Comparison of ENCODE assay signal across 18 cellular contexts in the genomic region with DNA sequence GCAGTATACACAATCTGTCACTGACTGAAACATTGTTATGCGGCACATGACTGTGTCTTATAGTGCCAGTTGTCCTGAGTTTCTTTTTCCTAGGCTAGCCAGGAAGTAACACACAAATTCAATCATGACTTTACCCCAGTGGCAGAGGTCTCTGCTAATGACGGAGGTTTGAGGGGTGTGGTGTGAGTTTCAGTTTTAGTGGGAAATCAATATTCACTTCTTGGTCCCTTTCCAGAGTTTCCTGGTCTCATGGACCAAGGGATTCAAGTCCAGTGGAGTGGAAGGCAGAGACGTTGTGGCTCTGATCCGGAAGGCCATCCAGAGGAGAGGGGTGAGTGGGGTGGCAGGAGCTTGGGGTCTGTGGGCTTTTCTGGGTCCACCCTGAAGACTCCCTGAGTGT. TPM values are rescaled to one million over a fixed set of nuclear protein-coding genes. Genes with fewer than 3 reads are reported as not detected.
DNase-seq lines count a peak whose midpoint lies in the region; ATAC-seq and TF ChIP-seq lines count a peak whose summit lies in the region.
"Had no signal": no experiment of that assay in that cellular context is flagged by ENCODE, and none has a peak within 500 bp of the region (broad histone marks: within the 10 kb centered on the region; RNA-seq: fewer than 3 reads in every experiment).

No MANE protein-coding gene starts in this region.

- H3K36me3 Mint-ChIP-seq in natural killer cell treated with Interleukin-12 subunit alpha and Interleukin-12 subunit beta and Interleukin-15 and Interleukin-18, amount 100 ng/mL, for 72 hours = peaks cover 4% of the 10 kb centered on the region
- H3K36me3 Mint-ChIP-seq in natural killer cell (no peaks in the 10 kb centered on the region), T-helper 17 cell (ENCODE audit: low read depth) (peaks cover 6% of the 10 kb centered on the region)

- 60% methylated on average over 4 of the region's 4 CpGs for WGBS in testis, 2 donors

- no peak for TF ChIP-seq POLR2A in testis (IDR thresholded peaks at IDR 0.05)
- TF ChIP-seq POLR2A in vagina (IDR thresholded peaks at IDR 0.05) = no peak

- peaks cover 29 to 32% of the 10 kb centered on the region in 2 donors for H3K4me1 Mint-ChIP-seq in natural killer cell treated with Interleukin-12 subunit alpha and Interleukin-12 subunit beta and Interleukin-15 and Interleukin-18, amount 100 ng/mL, for 72 hours (ENCODE audit: low read depth in 2 of 2)
- H3K4me1 Mint-ChIP-seq in natural killer cell (no peaks in the 10 kb centered on the region), T-helper 17 cell (peaks cover 15% of the 10 kb centered on the region)

- H3K4me3 Mint-ChIP-seq in natural killer cell treated with Interleukin-12 subunit alpha and Interleukin-12 subunit beta and Interleukin-15 and Interleukin-18, amount 100 ng/mL, for 72 hours = no peak overlapping the region
- no peak overlapping the region for H3K4me3 Mint-ChIP-seq in natural killer cell
- H3K4me3 Mint-ChIP-seq in T-helper 17 cell = no peak overlapping the region
- H3K4me3 Mint-ChIP-seq: CD4-positive, alpha-beta T cell had no signal

- intact Hi-C loops in natural killer cell (cut with micrococcal nuclease) = no loop called here
- intact Hi-C loops in testis (cut with DNase I; ENCODE audit: low total_unique reads) = no loop called here
- intact Hi-C loops in vagina (cut with DNase I) = no loop called here

- H3K9me3 Mint-ChIP-seq in natural killer cell treated with Interleukin-12 subunit alpha and Interleukin-12 subunit beta and Interleukin-15 and Interleukin-18, amount 100 ng/mL, for 72 hours = no peaks in the 10 kb centered on the region
- no peaks in the 10 kb centered on the region for H3K9me3 Mint-ChIP-seq in natural killer cell
- H3K9me3 Mint-ChIP-seq: CD4-positive, alpha-beta T cell had no signal

- H3K4me3 ChIP-seq in testis (no peak overlapping the region), vagina (no peak overlapping the region)
- H3K4me3 ChIP-seq: HAP-1 had no signal

- peak overlapping the region; percentile 75 to 84 for H3K27ac ChIP-seq in testis
- no peak overlapping the region for H3K27ac ChIP-seq in vagina
- H3K27ac ChIP-seq: KMS-11 had no signal

- H3K4me1 ChIP-seq in testis (peaks cover 72% of the 10 kb centered on the region), vagina (no peaks in the 10 kb centered on the region)
- H3K4me1 ChIP-seq: HAP-1 had no signal

- H3K27me3 ChIP-seq in testis (no peaks in the 10 kb centered on the region), vagina (no peaks in the 10 kb centered on the region)

- TF ChIP-seq CTCF in natural killer cell (IDR thresholded peaks at IDR 0.05) (no peak), testis (IDR thresholded peaks at IDR 0.05) (no peak), vagina (IDR thresholded peaks at IDR 0.05) (no peak)

- H3K27me3 Mint-ChIP-seq in natural killer cell treated with Interleukin-12 subunit alpha and Interleukin-12 subunit beta and Interleukin-15 and Interleukin-18, amount 100 ng/mL, for 72 hours = no peaks in the 10 kb centered on the region
- no peaks in the 10 kb centered on the region for H3K27me3 Mint-ChIP-seq in natural killer cell (ENCODE audit: low read depth in 2 of 2)
- no peaks in the 10 kb centered on the region for H3K27me3 Mint-ChIP-seq in T-helper 17 cell
- H3K27me3 Mint-ChIP-seq: CD4-positive, alpha-beta T cell had no signal

- H3K9me3 ChIP-seq in T-helper 17 cell (ENCODE audit: control insufficient read depth, low read length, poor library complexity, severe bottlenecking) (no peaks in the 10 kb centered on the region), testis (no peaks in the 10 kb centered on the region), vagina (no peaks in the 10 kb centered on the region)
- H3K9me3 ChIP-seq: HAP-1, SK-N-SH had no signal

- H3K36me3 ChIP-seq in testis (ENCODE audit: low read depth, missing control alignments) (no peaks in the 10 kb centered on the region), vagina (no peaks in the 10 kb centered on the region)

- ATAC-seq in natural killer cell treated with Interleukin-12 subunit alpha and Interleukin-12 subunit beta and Interleukin-15 and Interleukin-18, amount 100 ng/mL, for 72 hours = no peak
- no peak for ATAC-seq in natural killer cell
- no peak for ATAC-seq in T-helper 17 cell
- no peak for ATAC-seq in HG03135 (IDR thresholded peaks at IDR 0.05; ENCODE audit: unreplicated experiment)
- no peak for ATAC-seq in HG02970 (IDR thresholded peaks at IDR 0.05; ENCODE audit: low FRiP score, unreplicated experiment)

- H3K27ac Mint-ChIP-seq in natural killer cell treated with Interleukin-12 subunit alpha and Interleukin-12 subunit beta and Interleukin-15 and Interleukin-18, amount 100 ng/mL, for 72 hours = no peak overlapping the region
- H3K27ac Mint-ChIP-seq in natural killer cell (no peak overlapping the region), T-helper 17 cell (peak overlapping the region; percentile 62)
- H3K27ac Mint-ChIP-seq: CD4-positive, alpha-beta T cell had no signal

- DNase-seq in natural killer cell treated with Interleukin-12 subunit alpha and Interleukin-12 subunit beta and Interleukin-15 and Interleukin-18, amount 100 ng/mL, for 72 hours (ENCODE audit: low spot score) = peak; percentile 16
- no peak for DNase-seq in natural killer cell
- DNase-seq in T-helper 17 cell = no peak
- DNase-seq in mucosa of gallbladder (ENCODE audit: low spot score) = peak; percentile 55
- no peak for DNase-seq in testis
- DNase-seq in vagina (ENCODE audit: extremely low spot score in 2 of 2) = no peak
- DNase-seq: ACHN; AML-193; CD4-positive, alpha-beta T cell; NCI-H1092; NCI-H2081 treated with DMSO at 0.1 percent for 48 hours; NCI-H524; SHP77; SK-N-SH had no signal

RNA-seq across cellular contexts. Expression of a gene that starts 39.1 kb away (rescaled TPM):
- total RNA-seq in natural killer cell treated with Interleukin-12 subunit alpha and Interleukin-12 subunit beta and Interleukin-15 and Interleukin-18, amount 100 ng/mL, for 72 hours = 10 to 100 TPM; 71.3 to 78.1 TPM
- total RNA-seq in natural killer cell (1 to 10 TPM; 1.6 to 9.4 (median 3.5) TPM), T-helper 17 cell (10 to 100 TPM; 11.3 to 13.3 TPM), mucosa of gallbladder (23.7 TPM), testis (100 to 1,000 TPM; 142 to 164 TPM), vagina (5.4 TPM)
- polyA plus RNA-seq in testis (ENCODE audit: insufficient read depth, low read depth, low replicate concordance) = 83.5 TPM

Comparison
In these comparisons a context has a peak if more than half of its experiments do, and no peak if none do; other contexts are left out.
1. DNase-seq: peak in natural killer cell treated with Interleukin-12 subunit alpha and Interleukin-12 subunit beta and Interleukin-15 and Interleukin-18, amount 100 ng/mL, for 72 hours (single experiment) and mucosa of gallbladder (single experiment); none in natural killer cell (single experiment), T-helper 17 cell (0 of 3), testis (single experiment) and vagina (0 of 2).